Comparison of ENCODE assay signal across 18 cellular contexts in the genomic region with DNA sequence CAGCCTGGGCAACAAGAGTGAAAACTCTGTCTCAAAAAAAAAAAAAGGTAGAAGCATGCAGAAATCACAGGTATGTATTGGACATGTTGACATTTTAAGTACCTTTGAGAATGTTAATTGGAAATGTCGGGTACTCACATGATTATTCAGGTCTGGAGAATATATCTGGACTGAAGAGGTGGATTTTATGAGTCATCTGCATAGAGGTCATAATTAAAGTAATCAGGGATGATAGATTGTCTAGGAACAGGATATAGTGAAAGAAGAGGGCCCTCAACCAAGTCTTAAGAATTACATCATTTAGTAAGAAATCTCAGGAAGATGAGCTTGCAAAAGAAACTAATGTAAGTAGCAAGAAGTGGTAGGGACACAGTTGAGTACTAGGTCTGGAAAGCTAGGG.
"Had no signal": no experiment of that assay in that cellular context is flagged by ENCODE, and none has a peak within 500 bp of the region (broad histone marks: within the 10 kb centered on the region; RNA-seq: fewer than 3 reads in every experiment).

No MANE protein-coding gene starts in this region.

- H3K4me3 ChIP-seq: lower lobe of right lung, prostate gland, right lobe of liver, spleen, transverse colon had no signal

- H3K27ac Mint-ChIP-seq: brain; naive B cell; stimulated activated naive B cell treated with anti-CD40 and anti-IgM and Interleukin-4, amounts not matched to agents 10 μg/mL and 1 μg/mL and 100 μg/mL, for 72 hours had no signal

- H3K4me1 Mint-ChIP-seq: brain had no signal

- ATAC-seq: right lobe of liver; stimulated activated naive B cell treated with anti-CD40 and anti-IgM and Interleukin-4, amounts not matched to agents 10 μg/mL and 1 μg/mL and 100 μg/mL, for 72 hours had no signal

- H3K9me3 Mint-ChIP-seq: central memory CD8-positive, alpha-beta T cell; stimulated activated naive B cell treated with anti-CD40 and anti-IgM and Interleukin-4, amounts not matched to agents 10 μg/mL and 1 μg/mL and 100 μg/mL, for 72 hours had no signal

- H3K4me3 Mint-ChIP-seq: brain; central memory CD8-positive, alpha-beta T cell; naive B cell; stimulated activated naive B cell treated with anti-CD40 and anti-IgM and Interleukin-4, amounts not matched to agents 10 μg/mL and 1 μg/mL and 100 μg/mL, for 72 hours had no signal

- DNase-seq: activated CD4-positive, alpha-beta T cell treated with anti-CD3 and anti-CD28 coated beads for 48 hours; activated CD8-positive, alpha-beta memory T cell treated with anti-CD3 and anti-CD28 coated beads for 24 hours; activated T-cell treated with anti-CD3 and anti-CD28 coated beads for 4 hours; amniotic stem cell; effector memory CD4-positive, alpha-beta T cell; hypothalamus; lower lobe of right lung; naive B cell; right lobe of liver; spleen; stimulated activated CD4-positive, alpha-beta T cell treated with anti-CD3 and anti-CD28 coated beads, Interleukin-1b, Interleukin-23, amount 100 ng/mL, for 48 hours; stimulated activated naive B cell treated with anti-CD40 and anti-IgM and Interleukin-4, amounts not matched to agents 10 μg/mL and 1 μg/mL and 100 μg/mL, for 72 hours; SW 1271; T1000; transverse colon had no signal

- H3K27me3 Mint-ChIP-seq: brain; central memory CD8-positive, alpha-beta T cell; naive B cell; stimulated activated naive B cell treated with anti-CD40 and anti-IgM and Interleukin-4, amounts not matched to agents 10 μg/mL and 1 μg/mL and 100 μg/mL, for 72 hours had no signal
